10 cellular contexts compared by ENCODE assay signal in the genomic region with DNA sequence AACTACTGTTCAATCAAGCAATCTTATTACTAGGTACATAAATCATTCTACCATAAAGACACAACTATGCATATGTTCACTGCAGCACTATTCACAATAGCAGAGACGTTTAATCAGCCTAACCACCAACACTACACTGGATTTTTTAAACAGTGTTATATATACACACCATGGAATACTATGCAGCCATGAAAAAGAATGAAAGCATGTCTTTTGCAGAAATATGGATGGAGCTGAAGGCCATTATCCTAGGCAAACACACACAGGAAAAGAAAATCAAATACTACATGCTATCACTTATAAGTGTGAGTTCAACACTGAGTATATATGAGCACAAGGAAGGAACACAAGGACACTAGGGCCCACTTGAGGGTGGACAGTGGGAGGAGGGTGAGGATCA.
"Had no signal": no experiment of that assay in that cellular context is flagged by ENCODE, and none has a peak within 500 bp of the region (broad histone marks: within the 10 kb centered on the region; RNA-seq: fewer than 3 reads in every experiment).

No MANE protein-coding gene starts in this region.

- ATAC-seq: GM23338, HCT116 had no signal

- FAIRE-seq: H1 had no signal

- DNase-seq: GM23248, GOT3, H7, H9, HCEC 1CT, HFFc6 had no signal

- H3K36me3 ChIP-seq: HAP-1 had no signal

- H3K9me3 Mint-ChIP-seq: GM23338 had no signal

- H3K4me3 Mint-ChIP-seq: GM23338, H9, HFFc6 had no signal

- H3K4me1 Mint-ChIP-seq: GM23338, H9 had no signal

- H2AFZ ChIP-seq: GM23248, GM23338 had no signal

- H3K9ac ChIP-seq: GM23248 had no signal

- H3K4me1 ChIP-seq: HAP-1 had no signal

- H3K4me3 ChIP-seq: GM23248, GM23338, HAP-1 had no signal

- H3K27ac Mint-ChIP-seq: GM23338, H9, HFFc6 had no signal

- H3K9me3 ChIP-seq: HAP-1 had no signal

- H3K4me2 ChIP-seq: GM23338 had no signal

- H3K27ac ChIP-seq: GM23248 had no signal
